Comparison of ENCODE assay signal across 8 cellular contexts in genomic region chr4:168631241-168632151, GRCh38.
A peak's percentile ranks its signal among the peaks of the same experiment; 100 is the strongest.
DNase-seq lines count a peak whose midpoint lies in the region; ATAC-seq and TF ChIP-seq lines count a peak whose summit lies in the region.

No MANE protein-coding gene starts in this region.

- no peak overlapping the region for H3K27ac Mint-ChIP-seq in activated naive CD8-positive, alpha-beta T cell treated with anti-CD3 and anti-CD28 coated beads for 36 hours

- H3K4me1 ChIP-seq in parathyroid adenoma = peaks cover 19% of the 10 kb centered on the region

- H3K9me3 Mint-ChIP-seq in activated naive CD8-positive, alpha-beta T cell treated with anti-CD3 and anti-CD28 coated beads for 36 hours = no peaks in the 10 kb centered on the region

- H3K27me3 Mint-ChIP-seq in activated naive CD8-positive, alpha-beta T cell treated with anti-CD3 and anti-CD28 coated beads for 36 hours = peaks cover 78% of the 10 kb centered on the region

- H3K4me1 Mint-ChIP-seq in activated naive CD8-positive, alpha-beta T cell treated with anti-CD3 and anti-CD28 coated beads for 36 hours = peaks cover 16% of the 10 kb centered on the region

- peak; percentile 44 for TF ChIP-seq CTCF in parathyroid adenoma (IDR thresholded peaks at IDR 0.05)

- peak overlapping the region; percentile 82 for H3K4me2 ChIP-seq in parathyroid adenoma (ENCODE audit: low read length)

- H3K36me3 Mint-ChIP-seq in activated naive CD8-positive, alpha-beta T cell treated with anti-CD3 and anti-CD28 coated beads for 36 hours = no peaks in the 10 kb centered on the region

- peak overlapping the region; percentile 65 for H3K4me3 Mint-ChIP-seq in activated naive CD8-positive, alpha-beta T cell treated with anti-CD3 and anti-CD28 coated beads for 36 hours

- H3K79me2 ChIP-seq in parathyroid adenoma = peaks cover 12% of the 10 kb centered on the region

- peak; percentile 38 for DNase-seq in DMS53 treated with DMSO at 0.1 percent for 48 hours (lab: John Stamatoyannopoulos, UW; ENCODE audit: unreplicated experiment)
- peak; percentile 23 to 33 for DNase-seq in Kasumi-1 (lab: John Stamatoyannopoulos, UW)
- peak; percentile 29 for DNase-seq in activated naive CD8-positive, alpha-beta T cell treated with anti-CD3 and anti-CD28 coated beads for 36 hours
- DNase-seq in left cardiac atrium = peak; percentile 59

- no peaks in the 10 kb centered on the region for H3K36me3 ChIP-seq in parathyroid adenoma (ENCODE audit: control insufficient read depth, insufficient read depth, low read length)

- peak overlapping the region; percentile 78 for H3K4me3 ChIP-seq in parathyroid adenoma (ENCODE audit: low read depth, low read length)

- peak overlapping the region; percentile 58 for H2AFZ ChIP-seq in parathyroid adenoma

- H3K27me3 ChIP-seq in parathyroid adenoma (ENCODE audit: control insufficient read depth, insufficient read depth, low read length) = no peaks in the 10 kb centered on the region

- peak overlapping the region; percentile 96 for H3K27ac ChIP-seq in parathyroid adenoma

- peak overlapping the region; percentile 43 for H3K9ac ChIP-seq in parathyroid adenoma

- intact Hi-C loops in left cardiac atrium (cut with DNase I) = no loop called here

- ATAC-seq in left cardiac atrium (peak; percentile 83 to 89), GM18907 (IDR thresholded peaks at IDR 0.05; ENCODE audit: unreplicated experiment) (no peak), GM18868 (IDR thresholded peaks at IDR 0.05; ENCODE audit: unreplicated experiment) (no peak), GM19463 (IDR thresholded peaks at IDR 0.05; ENCODE audit: unreplicated experiment) (no peak)

- no peaks in the 10 kb centered on the region for H3K9me3 ChIP-seq in parathyroid adenoma (ENCODE audit: control insufficient read depth, low read length)

Comparison
In these comparisons a context has a peak if more than half of its experiments do, and no peak if none do; other contexts are left out.
1. ATAC-seq: peak in left cardiac atrium (2 of 2); none in GM18907 (single experiment), GM18868 (single experiment) and GM19463 (single experiment).
2. Peak in every context shown above with its lines, with median percentiles within 50 percentile points of each other: DNase-seq.